10 cellular contexts compared by ENCODE assay signal in the genomic region with DNA sequence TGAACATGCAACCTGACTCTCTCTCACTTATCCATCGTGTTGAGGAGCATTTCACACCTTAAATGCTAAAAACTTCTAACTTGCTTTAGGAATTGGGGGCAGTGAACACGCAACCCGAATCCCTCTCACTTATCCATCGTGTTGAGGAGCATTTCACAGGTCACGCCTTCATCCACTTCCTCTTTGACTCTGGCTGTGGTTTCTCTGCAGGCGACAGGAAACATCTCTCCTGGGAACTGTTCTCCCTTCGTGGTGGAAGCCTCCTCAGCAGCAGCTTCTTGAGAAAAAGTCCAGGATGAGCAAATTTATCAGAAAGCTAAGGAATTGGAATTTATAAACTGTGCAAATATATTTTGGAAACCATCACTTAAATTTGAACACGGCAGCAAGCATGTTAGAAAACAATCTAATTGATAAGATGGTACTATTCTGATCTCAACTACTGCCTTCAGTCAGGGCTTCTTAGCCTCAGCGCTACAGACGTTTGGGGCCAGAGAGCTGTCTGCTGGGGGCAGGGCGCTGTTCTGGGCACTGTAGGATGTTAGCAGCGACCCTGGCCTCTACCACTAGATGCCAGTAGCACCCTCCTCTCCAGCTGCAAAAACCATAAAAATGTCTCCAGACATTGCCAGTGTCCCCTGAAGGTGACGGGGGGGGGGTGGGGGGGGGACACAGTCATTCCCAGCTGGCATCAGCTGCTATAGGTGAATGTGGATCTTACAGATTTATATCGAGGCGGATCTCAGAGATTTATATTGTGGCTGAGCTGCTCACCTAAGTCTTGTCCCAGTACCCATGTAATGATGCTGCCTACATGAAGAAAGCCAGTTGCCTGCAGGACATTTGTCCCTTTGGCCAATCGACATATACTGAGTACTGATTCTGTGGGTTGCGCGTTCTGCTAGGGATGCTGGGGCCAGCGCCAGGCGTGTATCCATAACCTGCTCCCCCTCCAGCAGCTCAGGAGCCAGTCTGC. TPM values are rescaled to one million over a fixed set of nuclear protein-coding genes. Genes with fewer than 3 reads are reported as not detected.
DNase-seq lines count a peak whose midpoint lies in the region; ATAC-seq and TF ChIP-seq lines count a peak whose summit lies in the region.
"Had no signal": no experiment of that assay in that cellular context is flagged by ENCODE, and none has a peak within 500 bp of the region (broad histone marks: within the 10 kb centered on the region; RNA-seq: fewer than 3 reads in every experiment).

No MANE protein-coding gene starts in this region.

- CTCF ChIA-PET in PC-9 (lab: Charles Lee): no interaction called here

- no peak overlapping the region for H3K27ac ChIP-seq in PC-9

- H3K4me3 ChIP-seq in PC-9: no peak overlapping the region
- no peak overlapping the region for H3K4me3 ChIP-seq in cardiac fibroblast (replicated peaks in 1 of 2; ENCODE audit: low read depth in 2 of 2, low read length in 2 of 2)

- DNase-seq in NCI-H1694 (lab: John Stamatoyannopoulos, UW) (peak; percentile 9), NCI-H1694 treated with DMSO at 0.1 percent for 48 hours (lab: John Stamatoyannopoulos, UW) (no peak), PC-9 (peak in 1 of 2 experiments; percentile 27), cardiac fibroblast (ENCODE audit: low read depth in 2 of 2) (peak; percentile 18 to 24), neural crest cell (ENCODE audit: low read depth, low spot score) (no peak), putamen (ENCODE audit: low spot score) (no peak)

- H3K79me2 ChIP-seq in PC-9 (ENCODE audit: low read depth): no peaks in the 10 kb centered on the region

- POLR2A ChIA-PET in PC-9 (lab: Charles Lee; ENCODE audit: unreplicated experiment): no interaction called here

- no peaks in the 10 kb centered on the region for H3F3A ChIP-seq in PC-9 (ENCODE audit: insufficient read depth, low read depth)

- peaks cover 12% of the 10 kb centered on the region for H3K4me1 ChIP-seq in PC-9 (replicated peaks; ENCODE audit: insufficient read depth)

- H3K9me3 Mint-ChIP-seq in neural crest cell: no peaks in the 10 kb centered on the region
- H3K9me3 Mint-ChIP-seq: CD8-positive, alpha-beta memory T cell had no signal

- no TSS peak for BruUV-seq in PC-9 (replicated peaks; lab: Mats Ljungman, UMichigan)

- H3K4me3 Mint-ChIP-seq in neural crest cell: no peak overlapping the region
- H3K4me3 Mint-ChIP-seq: CD8-positive, alpha-beta memory T cell had no signal

- no peak overlapping the region for H3K27ac Mint-ChIP-seq in neural crest cell (ENCODE audit: unreplicated experiment)

- H3K4me1 Mint-ChIP-seq in neural crest cell: peaks cover 42% of the 10 kb centered on the region

- ATAC-seq in HG02938 (IDR thresholded peaks at IDR 0.05; ENCODE audit: unreplicated experiment) (peak; percentile 61), GM21528 (IDR thresholded peaks at IDR 0.05; ENCODE audit: low FRiP score, unreplicated experiment) (no peak)

- H3K36me3 ChIP-seq in PC-9 (ENCODE audit: low read depth): no peaks in the 10 kb centered on the region

- intact Hi-C loops in PC-9 (cut with micrococcal nuclease; ENCODE audit: unreplicated experiment): loop anchor here (5.0 kb wide), 2 partner anchors 94 to 406 kb away; no protein-coding TSS in a partner anchor

- peaks cover 30% of the 10 kb centered on the region for H3K27me3 Mint-ChIP-seq in neural crest cell (ENCODE audit: low read depth)

- no peaks in the 10 kb centered on the region for H4K20me1 ChIP-seq in PC-9 (ENCODE audit: insufficient read depth)

- no peaks in the 10 kb centered on the region for H3K36me3 Mint-ChIP-seq in neural crest cell (ENCODE audit: low read depth)
- H3K36me3 Mint-ChIP-seq: CD8-positive, alpha-beta memory T cell had no signal

- H3K9me3 ChIP-seq in PC-9 (ENCODE audit: insufficient read depth, low read depth): no peaks in the 10 kb centered on the region

- no peaks in the 10 kb centered on the region for H3K27me3 ChIP-seq in PC-9 (ENCODE audit: insufficient read depth, low read depth)

- H3K9me2 ChIP-seq in PC-9 (ENCODE audit: insufficient read depth): no peaks in the 10 kb centered on the region

- no peak overlapping the region for H2AFZ ChIP-seq in PC-9

- H3K4me2 ChIP-seq in PC-9: no peak overlapping the region

- peak; percentile 61 for TF ChIP-seq CTCF in PC-9 (conservative IDR thresholded peaks at IDR 0.05)
- TF ChIP-seq CTCF in cardiac fibroblast (IDR thresholded peaks at IDR 0.05; ENCODE audit: low read depth, low read length): peak; percentile 42
- TF ChIP-seq CTCF in neural crest cell (conservative IDR thresholded peaks at IDR 0.05): peak; percentile 40

RNA-seq across cellular contexts. Expression of a gene that starts 26.2 kb away (rescaled TPM):
- not detected in 2 replicates for total RNA-seq in PC-9 (2021)
- total RNA-seq in neural crest cell: 0.09 and 0.14 TPM in 2 replicates
- total RNA-seq: activated CD8-positive, alpha-beta memory T cell treated with anti-CD3 and anti-CD28 coated beads for 36 hours; CD8-positive, alpha-beta memory T cell had no signal

Comparison
In these comparisons a context has a peak if more than half of its experiments do, and no peak if none do; other contexts are left out.
1. DNase-seq: peak in NCI-H1694 (single experiment) and cardiac fibroblast (2 of 2); none in NCI-H1694 treated with DMSO at 0.1 percent for 48 hours (single experiment), neural crest cell (single experiment) and putamen (single experiment).
2. Peak in every context shown above with its lines, with median percentiles within 50 percentile points of each other: CTCF ChIP-seq.